ENCODE assay signal across 12 cellular contexts in genomic region chr15:63380151-63380827, GRCh38. TPM values are rescaled to one million over a fixed set of nuclear protein-coding genes. Genes with fewer than 3 reads are reported as not detected.
DNase-seq lines count a peak whose midpoint lies in the region; ATAC-seq and TF ChIP-seq lines count a peak whose summit lies in the region.
"Had no signal": no experiment of that assay in that cellular context is flagged by ENCODE, and none has a peak within 500 bp of the region (broad histone marks: within the 10 kb centered on the region; RNA-seq: fewer than 3 reads in every experiment).

No MANE protein-coding gene starts in this region.

- peaks cover 32% of the 10 kb centered on the region for H3K4me1 ChIP-seq in HUES6 (ENCODE audit: control insufficient read depth, insufficient read depth, low read length)
- peaks cover 14% of the 10 kb centered on the region for H3K4me1 ChIP-seq in iPS-15b (ENCODE audit: control insufficient read depth, insufficient read depth, low read length)
- no peaks in the 10 kb centered on the region for H3K4me1 ChIP-seq in Caco-2

- H3K27ac Mint-ChIP-seq in brain (peak overlapping the region; percentile 88 to 95 (median 93)), Caco-2 (ENCODE audit: unreplicated experiment) (no peak overlapping the region)
- H3K27ac Mint-ChIP-seq in stimulated activated naive CD8-positive, alpha-beta T cell treated with anti-CD3 and anti-CD28 coated beads, Interleukin-15, amount 100 ng/mL, for 72 hours: no peak overlapping the region

- peaks cover 41% of the 10 kb centered on the region for H3K27me3 ChIP-seq in HUES6 (ENCODE audit: control insufficient read depth, insufficient read depth, low read length)
- peaks cover 41% of the 10 kb centered on the region for H3K27me3 ChIP-seq in iPS-15b (ENCODE audit: control insufficient read depth, insufficient read depth, low read length)
- H3K27me3 ChIP-seq in Caco-2 (replicated peaks; ENCODE audit: control insufficient read depth, insufficient read depth, low read length): no peaks in the 10 kb centered on the region

- H3K9me3 ChIP-seq in HUES6 (ENCODE audit: control insufficient read depth, insufficient read depth, low read depth, low read length): no peaks in the 10 kb centered on the region
- H3K9me3 ChIP-seq in iPS-15b (ENCODE audit: control insufficient read depth, insufficient read depth, low read length): no peaks in the 10 kb centered on the region
- H3K9me3 ChIP-seq in Caco-2: no peaks in the 10 kb centered on the region

- peak overlapping the region; percentile 57; the same call in 1 of the 2 replicates for H3K4me3 ChIP-seq in HUES6 (ENCODE audit: low read depth, low read length)
- H3K4me3 ChIP-seq in iPS-15b (ENCODE audit: low read depth, low read length): peak overlapping the region; percentile 67
- H3K4me3 ChIP-seq in skin epidermis: peak overlapping the region; percentile 39 to 61 (median 52)
- no peak overlapping the region for H3K4me3 ChIP-seq in Caco-2 (ENCODE audit: low read depth, low read length)

- CTCF ChIA-PET in Caco-2 (lab: Charles Lee): interaction anchor here (0.5 kb wide), 1 partner anchor 87 kb away, joined by 5 read pairs; no protein-coding TSS in a partner anchor

- intact Hi-C loops in Caco-2 (cut with micrococcal nuclease; ENCODE audit: unreplicated experiment) (no loop called here), Right ventricle myocardium superior (cut with DNase I) (no loop called here)

- H3K9me3 Mint-ChIP-seq in brain (peaks cover 0 to 5% (median 0%) of the 10 kb centered on the region in 5 experiments), Caco-2 (ENCODE audit: unreplicated experiment) (no peaks in the 10 kb centered on the region)
- peaks cover 0 to 2% of the 10 kb centered on the region in 2 donors for H3K9me3 Mint-ChIP-seq in stimulated activated naive CD8-positive, alpha-beta T cell treated with anti-CD3 and anti-CD28 coated beads, Interleukin-15, amount 100 ng/mL, for 72 hours

- DNase-seq in Caco-2: no peak
- no peak for DNase-seq in Right ventricle myocardium superior
- DNase-seq in activated T-cell treated with anti-CD3 and anti-CD28 coated beads for 4 hours: no peak
- DNase-seq in stimulated activated naive CD8-positive, alpha-beta T cell treated with anti-CD3 and anti-CD28 coated beads, Interleukin-15, amount 100 ng/mL, for 72 hours: no peak
- DNase-seq: activated CD4-positive, alpha-beta T cell treated with anti-CD3 and anti-CD28 coated beads for 48 hours; activated naive CD4-positive, alpha-beta T cell; NCI-H524 treated with DMSO at 0.1 percent for 48 hours; stimulated activated CD4-positive, alpha-beta T cell treated with anti-CD3 and anti-CD28 coated beads, Interleukin-12 subunit alpha, Interleukin-12 subunit beta, amount 100 ng/mL, for 4 hours had no signal

- ATAC-seq in Right ventricle myocardium superior (ENCODE audit: poor library complexity): no peak
- ATAC-seq in stimulated activated naive CD8-positive, alpha-beta T cell treated with anti-CD3 and anti-CD28 coated beads, Interleukin-15, amount 100 ng/mL, for 72 hours: no peak

- H3K4me1 Mint-ChIP-seq in brain (peaks cover 53% of the 10 kb centered on the region), Caco-2 (ENCODE audit: low read depth, unreplicated experiment) (peaks cover 17% of the 10 kb centered on the region)
- peaks cover 40% of the 10 kb centered on the region for H3K4me1 Mint-ChIP-seq in stimulated activated naive CD8-positive, alpha-beta T cell treated with anti-CD3 and anti-CD28 coated beads, Interleukin-15, amount 100 ng/mL, for 72 hours

- no TSS peak for BruUV-seq in Caco-2 (replicated peaks; lab: Mats Ljungman, UMichigan)

- H3K4me3 Mint-ChIP-seq in brain: peak overlapping the region; percentile 85 to 96 (median 92)
- no peak overlapping the region for H3K4me3 Mint-ChIP-seq in Caco-2 (ENCODE audit: unreplicated experiment)
- no peak overlapping the region for H3K4me3 Mint-ChIP-seq in stimulated activated naive CD8-positive, alpha-beta T cell treated with anti-CD3 and anti-CD28 coated beads, Interleukin-15, amount 100 ng/mL, for 72 hours

- H3K36me3 ChIP-seq in HUES6 (ENCODE audit: control insufficient read depth, insufficient read depth, low read length) (no peaks in the 10 kb centered on the region), iPS-15b (ENCODE audit: control insufficient read depth, insufficient read depth, low read length) (no peaks in the 10 kb centered on the region), Caco-2 (ENCODE audit: control insufficient read depth, insufficient read depth, low read length) (no peaks in the 10 kb centered on the region)

- no peak overlapping the region for H3K9ac ChIP-seq in HUES6 (ENCODE audit: low read length)
- H3K9ac ChIP-seq in iPS-15b (ENCODE audit: low read depth, low read length): no peak overlapping the region

- peaks cover 17% of the 10 kb centered on the region for H3K27me3 Mint-ChIP-seq in brain
- H3K27me3 Mint-ChIP-seq in Caco-2 (ENCODE audit: insufficient read depth, unreplicated experiment): peaks cover 3% of the 10 kb centered on the region
- H3K27me3 Mint-ChIP-seq in stimulated activated naive CD8-positive, alpha-beta T cell treated with anti-CD3 and anti-CD28 coated beads, Interleukin-15, amount 100 ng/mL, for 72 hours: peaks cover 87% of the 10 kb centered on the region

- no peak overlapping the region for H3K27ac ChIP-seq in HUES6 (ENCODE audit: low read depth, low read length)
- H3K27ac ChIP-seq in skin epidermis: peak overlapping the region in 19 of 21 experiments; percentile 17 to 88 (median 71)

- POLR2A ChIA-PET in Caco-2 (lab: Charles Lee): no interaction called here

- no peaks in the 10 kb centered on the region for H3K36me3 Mint-ChIP-seq in brain
- H3K36me3 Mint-ChIP-seq in Caco-2 (ENCODE audit: insufficient read depth, unreplicated experiment): peaks cover 6% of the 10 kb centered on the region

- no peak for TF ChIP-seq CTCF in brain (conservative IDR thresholded peaks at IDR 0.05)
- TF ChIP-seq CTCF in Caco-2 (IDR thresholded peaks at IDR 0.05; ENCODE audit: insufficient read depth in 1 of 2, low read depth in 1 of 2, low read length in 1 of 2, severe bottlenecking in 1 of 2, unreplicated experiment in 1 of 2): no peak

RNA-seq across cellular contexts. Expression of gene CA12, which starts 1.4 kb away (rescaled TPM):
- polyA plus RNA-seq in brain (ENCODE audit: insufficient read depth, low read depth, low replicate concordance): 0.68 TPM
- total RNA-seq in Caco-2 (2022) (1.0 and 1.3 TPM in 2 replicates), Right ventricle myocardium superior (0.27 TPM)

Comparison
In these comparisons a context has a peak if more than half of its experiments do, and no peak if none do; other contexts are left out.
1. H3K27ac Mint-ChIP-seq: peak in brain (5 of 5); none in Caco-2 (single experiment) and stimulated activated naive CD8-positive, alpha-beta T cell treated with anti-CD3 and anti-CD28 coated beads, Interleukin-15, amount 100 ng/mL, for 72 hours (0 of 2).
2. H3K4me3 Mint-ChIP-seq: peak in brain (5 of 5); none in Caco-2 (single experiment) and stimulated activated naive CD8-positive, alpha-beta T cell treated with anti-CD3 and anti-CD28 coated beads, Interleukin-15, amount 100 ng/mL, for 72 hours (0 of 2).